In genomic region chr9:120475341-120475740, GRCh38 we compare ENCODE assay signal across 19 cellular contexts.
A peak's percentile ranks its signal among the peaks of the same experiment; 100 is the strongest.
DNase-seq lines count a peak whose midpoint lies in the region; ATAC-seq and TF ChIP-seq lines count a peak whose summit lies in the region.
"Had no signal": no experiment of that assay in that cellular context is flagged by ENCODE, and none has a peak within 500 bp of the region (broad histone marks: within the 10 kb centered on the region; RNA-seq: fewer than 3 reads in every experiment).

No MANE protein-coding gene starts in this region.

- H3K4me3 ChIP-seq in AG04449 (ENCODE audit: low read depth, low read length) (no peak overlapping the region), IMR-90 (ENCODE audit: insufficient read depth, low read depth, low read length) (no peak overlapping the region), osteoblast (ENCODE audit: insufficient read depth, low read length) (peak overlapping the region; percentile 51)
- H3K4me3 ChIP-seq: BLaER1 treated with 17β-estradiol and CSF1 and Interleukin-3, amounts not matched to agents 10 nM and 100 nM; SK-N-MC had no signal

- H2BK20ac ChIP-seq in IMR-90 (ENCODE audit: low read depth, low read length), result peak overlapping the region; percentile 59; the same call in 1 of the 2 replicates

- H3K36me3 ChIP-seq in IMR-90 (ENCODE audit: control insufficient read depth, insufficient read depth, low read length) (peaks cover 5% of the 10 kb centered on the region), osteoblast (ENCODE audit: insufficient read depth, low read length) (peaks cover 21% of the 10 kb centered on the region)

- peak overlapping the region; percentile 15; the same call in 1 of the 2 replicates for H3K27ac ChIP-seq in IMR-90 (ENCODE audit: insufficient read depth, low read length)
- H3K27ac ChIP-seq in osteoblast (ENCODE audit: low read depth, low read length), result peak overlapping the region; percentile 96
- H3K27ac ChIP-seq: BLaER1 treated with 17β-estradiol and CSF1 and Interleukin-3, amounts not matched to agents 10 nM and 100 nM; SK-N-MC; VCaP had no signal

- DNase-seq in AG04449 (ENCODE audit: low read depth, low spot score) (peak; percentile 24), IMR-90 (peak; percentile 52), fibroblast of gingiva (ENCODE audit: low read depth) (peak; percentile 93), osteoblast (ENCODE audit: insufficient read length, low spot score, missing footprints) (peak; percentile 83), epidermal melanocyte (ENCODE audit: insufficient read length, low spot score) (no peak), Ammon's horn (ENCODE audit: low spot score) (no peak)
- DNase-seq: activated CD8-positive, alpha-beta memory T cell treated with anti-CD3 and anti-CD28 coated beads, Interleukin-2, amount 10 ng/mL, durations not matched to agents 7 days and 5 days; activated naive CD8-positive, alpha-beta T cell treated with anti-CD3 and anti-CD28 coated beads, Interleukin-2, amount 10 ng/mL, durations not matched to agents 7 days and 5 days; GF-D8; glutamatergic neuron; NCI-H2171 treated with DMSO at 0.1 percent for 48 hours; nephron progenitor cell; stimulated activated CD4-positive, alpha-beta T cell treated with anti-CD3 and anti-CD28 coated beads, Interleukin-15, amount 100 ng/mL, for 24 hours had no signal

- no peaks in the 10 kb centered on the region for H3K27me3 ChIP-seq in IMR-90 (ENCODE audit: control insufficient read depth, insufficient read depth, low read length)
- no peaks in the 10 kb centered on the region for H3K27me3 ChIP-seq in osteoblast (ENCODE audit: insufficient read depth, low read length)
- H3K27me3 ChIP-seq: BLaER1 treated with 17β-estradiol and CSF1 and Interleukin-3, amounts not matched to agents 10 nM and 100 nM had no signal

- peak overlapping the region; percentile 20 for H3K18ac ChIP-seq in IMR-90 (ENCODE audit: low read depth, low read length)

- ATAC-seq in IMR-90 (ENCODE audit: low read depth) (peak; percentile 9), HG02642 (IDR thresholded peaks at IDR 0.05; ENCODE audit: poor library complexity, unreplicated experiment) (no peak), GM21576 (IDR thresholded peaks at IDR 0.05; ENCODE audit: unreplicated experiment) (no peak)
- ATAC-seq: activated CD8-positive, alpha-beta memory T cell treated with anti-CD3 and anti-CD28 coated beads, Interleukin-2, amount 10 ng/mL, durations not matched to agents 7 days and 5 days; HCT116 had no signal

- in situ Hi-C loops in IMR-90 (cut with MboI; ENCODE audit: low sequenced_read_pairs), result loop anchor here (10.0 kb wide), 2 partner anchors 511 to 921 kb away; no protein-coding TSS in a partner anchor

- no peak overlapping the region for H3K23ac ChIP-seq in IMR-90 (ENCODE audit: low read depth, low read length)

- H4K8ac ChIP-seq in IMR-90 (ENCODE audit: low read depth in 2 of 2, low read length in 2 of 2), result no peak overlapping the region

- no peaks in the 10 kb centered on the region; the same call in 1 of the 2 replicates for H3K9me1 ChIP-seq in IMR-90 (ENCODE audit: insufficient read depth, low read length)

- peak overlapping the region; percentile 63; the same call in 1 of the 2 replicates for H4K91ac ChIP-seq in IMR-90 (ENCODE audit: insufficient read depth, low read depth, low read length)

- H3K14ac ChIP-seq in IMR-90 (replicated peaks; ENCODE audit: low read depth, low read length), result peak overlapping the region; percentile 29; the same call in 1 of the 2 replicates

- no peak overlapping the region for H2AK5ac ChIP-seq in IMR-90 (ENCODE audit: low read depth, low read length)

- peaks cover 26% of the 10 kb centered on the region for H3K79me2 ChIP-seq in osteoblast (ENCODE audit: insufficient read depth, low read length)

- no peak overlapping the region for H3K9ac ChIP-seq in IMR-90 (ENCODE audit: low read depth, low read length)
- H3K9ac ChIP-seq: BLaER1 treated with 17β-estradiol and CSF1 and Interleukin-3, amounts not matched to agents 10 nM and 100 nM had no signal

- H2BK15ac ChIP-seq in IMR-90 (ENCODE audit: low read depth, low read length), result no peak overlapping the region

- TF ChIP-seq POLR2A in IMR-90 (IDR thresholded peaks at IDR 0.05; ENCODE audit: low read depth, low read length), result no peak

- peaks cover 7% of the 10 kb centered on the region; the same call in 1 of the 2 replicates for H3K4me1 ChIP-seq in IMR-90 (ENCODE audit: control insufficient read depth, insufficient read depth, low read length)
- peaks cover 65% of the 10 kb centered on the region for H3K4me1 ChIP-seq in osteoblast (ENCODE audit: insufficient read depth, low read length)

- H4K5ac ChIP-seq in IMR-90 (ENCODE audit: low read depth, low read length), result no peak overlapping the region; the same call in 1 of the 2 replicates

- H3K56ac ChIP-seq in IMR-90 (ENCODE audit: extremely low read depth, insufficient read depth, low read length), result no peak overlapping the region

- H3K4ac ChIP-seq in IMR-90 (ENCODE audit: low read depth, low read length), result peak overlapping the region; percentile 67; the same call in 1 of the 2 replicates

- CTCF ChIA-PET in AG04449 (lab: Yijun Ruan, JAX), result interaction anchor here (0.9 to 4.0 kb wide), 10 partner anchors 10 to 918 kb away, joined by 3 to 54 read pairs (median 4); no protein-coding TSS in a partner anchor
- CTCF ChIA-PET in IMR-90 (lab: Yijun Ruan, JAX), result interaction anchor here (0.6 kb wide), 1 partner anchor 404 kb away, joined by 3 read pairs; no protein-coding TSS in a partner anchor

- H3K4me2 ChIP-seq in IMR-90 (ENCODE audit: low read depth, low read length) (no peak overlapping the region), osteoblast (ENCODE audit: insufficient read depth, low read length) (peak overlapping the region; percentile 75)
- H3K4me2 ChIP-seq: BLaER1 treated with 17β-estradiol and CSF1 and Interleukin-3, amounts not matched to agents 10 nM and 100 nM had no signal

- H3K9me3 ChIP-seq in IMR-90 (ENCODE audit: control insufficient read depth, insufficient read depth, low read length) (no peaks in the 10 kb centered on the region), osteoblast (ENCODE audit: low read depth, low read length) (no peaks in the 10 kb centered on the region)
- H3K9me3 ChIP-seq: BLaER1 treated with 17β-estradiol and CSF1 and Interleukin-3, amounts not matched to agents 10 nM and 100 nM had no signal

- H2BK5ac ChIP-seq in IMR-90 (ENCODE audit: low read depth, low read length, poor library complexity, severe bottlenecking), result no peak overlapping the region

- intact Hi-C loops in IMR-90 (cut with micrococcal nuclease), result loop anchor here (2.0 kb wide), 1 partner anchor 81 kb away; no protein-coding TSS in a partner anchor

- TF ChIP-seq CTCF in AG04449 (IDR thresholded peaks at IDR 0.05; ENCODE audit: insufficient read depth, low read length, missing control alignments) (no peak), IMR-90 (conservative IDR thresholded peaks at IDR 0.05; ENCODE audit: low read depth, low read length) (no peak), osteoblast (IDR thresholded peaks at IDR 0.05; ENCODE audit: extremely low read depth, low read depth, low read length) (no peak)

- peaks cover 4 to 8% of the 10 kb centered on the region in 2 experiments; a peak in 1 of 4 replicates for H3K79me1 ChIP-seq in IMR-90 (ENCODE audit: low read depth in 1 of 2, low read length in 2 of 2)

- no peak for TF ChIP-seq RAD21 in IMR-90 (IDR thresholded peaks at IDR 0.05; ENCODE audit: low read length)

- POLR2A ChIA-PET in AG04449 (lab: Yijun Ruan, JAX) (no interaction called here), IMR-90 (lab: Charles Lee; ENCODE audit: unreplicated experiment) (interaction anchor here (0.6 kb wide), 1 partner anchor 109 kb away, joined by 3 read pairs; no protein-coding TSS in a partner anchor)

- no CpG with 5 or more reads among the region's 7 CpGs for WGBS in IMR-90 (ENCODE audit: extremely low coverage in 2 of 2, insufficient read length in 1 of 2), 2 experiments

- H4K20me1 ChIP-seq in IMR-90 (ENCODE audit: insufficient read depth, low read length) (no peaks in the 10 kb centered on the region; the same call in 1 of the 2 replicates), osteoblast (ENCODE audit: insufficient read depth, low read length) (no peaks in the 10 kb centered on the region)

- no peak overlapping the region for H2AK9ac ChIP-seq in IMR-90 (replicated peaks; ENCODE audit: low read depth, low read length, poor library complexity)

- H2BK120ac ChIP-seq in IMR-90 (ENCODE audit: low read depth, low read length), result peak overlapping the region; percentile 45; the same call in 1 of the 2 replicates

- BruUV-seq in IMR-90 (replicated peaks; lab: Mats Ljungman, UMichigan), result no TSS peak

- dilution Hi-C loops in IMR-90 (cut with HindIII; ENCODE audit: low sequenced_read_pairs, unreplicated experiment), result no loop called here

- H2AFZ ChIP-seq in IMR-90 (replicated peaks; ENCODE audit: low read length, poor library complexity) (no peak overlapping the region), osteoblast (ENCODE audit: low read length) (peak overlapping the region; percentile 3)

TF ChIP-seq in IMR-90, 13 proteins besides CTCF, POLR2A, EP300 and RAD21:
- TF ChIP-seq NFE2L2 (IDR thresholded peaks at IDR 0.05; ENCODE audit: low read depth, low read length) (no peak), MAZ (IDR thresholded peaks at IDR 0.05; ENCODE audit: borderline replicate concordance, low read depth, low read length) (0 out of 2 replicates have a peak, but pooled peaks have one; percentile 25), FOS (IDR thresholded peaks at IDR 0.05; ENCODE audit: low read depth, low read length) (no peak), CEBPB (IDR thresholded peaks at IDR 0.05; ENCODE audit: low read depth, low read length) (0 out of 2 replicates have a peak, but pooled peaks have one; percentile 5)

Comparison
In these comparisons a context has a peak if more than half of its experiments do, and no peak if none do; other contexts are left out.
1. DNase-seq: peak in AG04449 (single experiment), IMR-90 (single experiment), fibroblast of gingiva (single experiment) and osteoblast (single experiment); none in epidermal melanocyte (single experiment) and Ammon's horn (single experiment).